Comparison of ENCODE assay signal across 10 cellular contexts in genomic region chr19:40687525-40688016, GRCh38. TPM values are rescaled to one million over a fixed set of nuclear protein-coding genes. Genes with fewer than 3 reads are reported as not detected.
DNase-seq lines count a peak whose midpoint lies in the region; ATAC-seq and TF ChIP-seq lines count a peak whose summit lies in the region.
"Had no signal": no experiment of that assay in that cellular context is flagged by ENCODE, and none has a peak within 500 bp of the region (broad histone marks: within the 10 kb centered on the region; RNA-seq: fewer than 3 reads in every experiment).

No MANE protein-coding gene starts in this region.

- H3K36me3 ChIP-seq in SJSA1 (peaks cover 43% of the 10 kb centered on the region), BE2C (peaks cover 13% of the 10 kb centered on the region; the same call in 1 of the 2 replicates)

- intact Hi-C loops in sciatic nerve (cut with DNase I): loop anchor here (2.0 kb wide), 1 partner anchor 25 kb away; no protein-coding TSS in a partner anchor

- TF ChIP-seq CTCF in foreskin fibroblast (IDR thresholded peaks at IDR 0.05; ENCODE audit: low read depth, low read length) (no peak), BE2C (IDR thresholded peaks at IDR 0.05; ENCODE audit: low read depth, low read length) (no peak)

- H3K27ac ChIP-seq in SJSA1: peak overlapping the region; percentile 69

- H3K27me3 ChIP-seq in SJSA1 (replicated peaks) (no peaks in the 10 kb centered on the region), BE2C (no peaks in the 10 kb centered on the region)

- peak; percentile 78 for ATAC-seq in sciatic nerve

- DNase-seq in EH (ENCODE audit: low read depth): peak; percentile 85
- peak; percentile 82 to 91 for DNase-seq in SJSA1 (ENCODE audit: low read depth in 1 of 2, low spot score in 2 of 2)
- DNase-seq in foreskin fibroblast: peak; percentile 84 to 96
- peak; percentile 94 for DNase-seq in sciatic nerve (ENCODE audit: low spot score)
- DNase-seq in ACHN: no peak
- DNase-seq in AML-193 (lab: John Stamatoyannopoulos, UW): no peak
- DNase-seq in BE2C: no peak
- DNase-seq in NCI-H2029 treated with DMSO at 0.1 percent for 48 hours (lab: John Stamatoyannopoulos, UW): no peak
- DNase-seq: KBM-7, RPMI8226 had no signal

- in situ Hi-C loops in ACHN (cut with HindIII; ENCODE audit: low pct_ligation_motif_present, low pct_unique_long_range_greater_than_20kb, low sequenced_read_pairs): no loop called here

- H3K4me3 ChIP-seq in SJSA1: no peak overlapping the region
- H3K4me3 ChIP-seq in foreskin fibroblast (ENCODE audit: low read depth in 1 of 2, low read length in 2 of 2): peak overlapping the region; percentile 79 to 98
- H3K4me3 ChIP-seq in BE2C (ENCODE audit: low read depth, low read length): no peak overlapping the region

- H3K4me1 ChIP-seq in SJSA1 (replicated peaks) (peaks cover 43% of the 10 kb centered on the region), BE2C (peaks cover 13% of the 10 kb centered on the region)

- no peaks in the 10 kb centered on the region for H3K9me3 ChIP-seq in SJSA1 (replicated peaks)
- no peaks in the 10 kb centered on the region for H3K9me3 ChIP-seq in BE2C

RNA-seq across cellular contexts. Expression of gene NUMBL, which starts 2.9 kb away (rescaled TPM):
- 14.7 and 28.6 TPM in 2 replicates for total RNA-seq in SJSA1 (2014; rRNA removed; shearing (Covaris generic))
- total RNA-seq in sciatic nerve: 123 TPM
- polyA plus RNA-seq in BE2C (2012; ENCODE audit: insufficient read depth, insufficient read length, low read depth): 30.6 TPM

RNA-seq across cellular contexts. Expression of gene COQ8B, which starts 29.1 kb away (rescaled TPM):
- 29.2 and 83.7 TPM in 2 replicates for total RNA-seq in SJSA1 (2014; rRNA removed; shearing (Covaris generic))
- 45.4 TPM for total RNA-seq in sciatic nerve
- polyA plus RNA-seq in BE2C (2012; ENCODE audit: insufficient read depth, insufficient read length, low read depth): 24.1 TPM

RNA-seq across cellular contexts. Expression of gene ITPKC, which starts 29.3 kb away (rescaled TPM):
- 5.4 and 5.7 TPM in 2 replicates for total RNA-seq in SJSA1 (2014; rRNA removed; shearing (Covaris generic))
- 26.2 TPM for total RNA-seq in sciatic nerve
- 8.8 TPM for polyA plus RNA-seq in BE2C (2012; ENCODE audit: insufficient read depth, insufficient read length, low read depth)

Comparison
In these comparisons a context has a peak if more than half of its experiments do, and no peak if none do; other contexts are left out.
1. DNase-seq: peak in EH (single experiment), SJSA1 (2 of 2), foreskin fibroblast (2 of 2) and sciatic nerve (single experiment); none in ACHN (single experiment), AML-193 (0 of 2), BE2C (single experiment) and NCI-H2029 treated with DMSO at 0.1 percent for 48 hours (single experiment).
2. H3K4me3 ChIP-seq: peak in foreskin fibroblast (2 of 2); none in SJSA1 (single experiment) and BE2C (single experiment).